In the genomic region with DNA sequence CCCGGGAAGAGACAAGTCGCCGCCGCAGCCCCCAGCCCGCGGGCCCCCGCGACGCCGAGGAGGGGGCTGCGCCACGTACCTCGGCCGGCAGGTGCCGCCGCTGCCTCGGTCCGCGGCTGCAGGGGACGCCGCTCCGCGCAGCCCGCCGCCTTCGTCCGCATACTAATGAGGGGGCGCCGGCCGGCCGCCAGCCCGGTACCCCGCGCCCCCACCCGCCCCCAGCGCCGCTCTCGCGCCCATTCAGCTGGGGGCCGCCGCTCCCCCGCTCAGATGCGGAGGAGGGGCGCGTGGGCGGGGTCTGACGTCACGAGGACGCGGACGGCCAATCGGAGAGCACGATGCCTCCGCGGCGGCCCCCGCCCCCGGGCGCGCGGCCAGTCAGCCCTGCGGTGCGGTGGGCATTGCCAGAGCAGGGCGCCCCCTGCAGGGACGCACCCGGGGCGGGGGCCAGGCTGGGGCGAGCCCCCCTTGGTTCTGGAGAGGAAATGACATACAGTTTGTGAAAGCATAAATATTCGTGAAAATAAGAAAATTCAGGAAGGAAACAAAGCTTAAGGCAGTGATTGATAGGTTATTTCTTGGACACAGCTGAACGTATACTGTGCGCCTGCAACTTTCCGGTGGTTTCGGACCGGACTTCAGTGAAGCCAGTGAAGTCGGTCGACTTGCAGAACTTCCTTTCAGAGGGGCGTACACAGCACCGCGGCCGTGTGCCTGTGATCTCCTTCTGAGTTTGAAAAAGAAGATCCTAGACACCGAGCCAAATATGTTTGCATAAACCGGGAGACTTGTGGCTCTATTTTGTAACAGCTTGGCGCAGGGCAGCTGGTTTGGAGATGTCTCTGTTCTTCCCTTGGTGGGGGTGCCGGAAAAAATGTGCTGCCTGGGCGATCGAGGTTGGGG, we compare ENCODE assay signal across 8 cellular contexts. TPM values are rescaled to one million over a fixed set of nuclear protein-coding genes. Genes with fewer than 3 reads are reported as not detected.
DNase-seq lines count a peak whose midpoint lies in the region; ATAC-seq and TF ChIP-seq lines count a peak whose summit lies in the region.

A gene (minus strand): TSS at position 246 of the 903 bp plus-strand sequence. CDS start 85 bp downstream, at position 161.

- H3K27me3 ChIP-seq in colonic mucosa, result peaks cover 8% of the 10 kb centered on the region

- ATAC-seq in GM19023 (IDR thresholded peaks at IDR 0.05; ENCODE audit: unreplicated experiment) (peak; percentile 91), HG03280 (IDR thresholded peaks at IDR 0.05; ENCODE audit: unreplicated experiment) (peak; percentile 84)

- H3K4me3 ChIP-seq in colonic mucosa, result peak within 1 kb of the TSS; percentile 69

- no peaks in the 10 kb centered on the region for H3K36me3 ChIP-seq in colonic mucosa

- intact Hi-C loops in colonic mucosa (cut with DNase I), result loop anchor here (2.0 to 5.0 kb wide), 2 partner anchors 60 to 188 kb away; no protein-coding TSS in a partner anchor

- H3K9ac ChIP-seq in colonic mucosa (ENCODE audit: low read depth in 2 of 2, low read length in 2 of 2), result peak within 1 kb of the TSS; percentile 84 to 92

- H3K27ac ChIP-seq in colonic mucosa, result peak within 1 kb of the TSS; percentile 78

- H3K4me1 ChIP-seq in colonic mucosa, result peaks cover 5% of the 10 kb centered on the region

- H3K9me3 ChIP-seq in colonic mucosa, result no peaks in the 10 kb centered on the region

- TF ChIP-seq CTCF in colonic mucosa (IDR thresholded peaks at IDR 0.05), result peak; percentile 48

- DNase-seq in AG20443 (ENCODE audit: low spot score) (peak; percentile 94), NCI-H524 (lab: John Stamatoyannopoulos, UW) (peak; percentile 46 to 87), colonic mucosa (peak; percentile 93), left kidney (ENCODE audit: low read depth, low spot score) (peak; percentile 95)
- DNase-seq in activated CD4-positive, alpha-beta T cell treated with anti-CD3 and anti-CD28 coated beads for 48 hours, result peak; percentile 92
- DNase-seq in stimulated activated CD4-positive, alpha-beta T cell treated with anti-CD3 and anti-CD28 coated beads, Interleukin-2, amount 100 ng/mL, for 4 hours (ENCODE audit: low read depth), result peak; percentile 95

RNA-seq across cellular contexts. Expression of the gene that starts here (rescaled TPM):
- total RNA-seq in colonic mucosa, result 1 to 10 TPM; 2.6 to 3.5 TPM

Comparison
In these comparisons a context has a peak if more than half of its experiments do, and no peak if none do; other contexts are left out.
1. Peak in every context shown above with its lines: DNase-seq, ATAC-seq, H3K4me3 ChIP-seq and H3K27ac ChIP-seq.